In the genomic region with DNA sequence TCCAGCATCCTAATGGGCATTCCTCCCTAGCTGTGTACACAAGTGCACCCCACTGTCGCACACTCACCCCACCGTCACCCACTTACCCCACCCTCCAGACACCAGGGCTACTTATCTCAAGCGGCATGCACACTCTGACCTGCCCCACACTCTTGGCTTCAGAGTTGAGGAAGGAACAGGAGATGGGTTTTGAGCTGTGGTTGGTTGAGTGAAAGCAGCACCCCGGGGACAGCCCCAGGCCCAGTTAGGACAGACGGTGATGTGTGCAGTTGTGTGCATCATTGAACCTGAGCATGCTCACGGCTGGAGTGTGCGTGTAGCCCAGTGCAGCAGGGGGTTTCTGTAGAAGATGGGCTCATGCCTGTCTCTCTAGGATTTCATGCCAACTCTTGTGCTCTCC, we compare ENCODE assay signal across 20 cellular contexts. TPM values are rescaled to one million over a fixed set of nuclear protein-coding genes. Genes with fewer than 3 reads are reported as not detected.
A peak's percentile ranks its signal among the peaks of the same experiment; 100 is the strongest.
DNase-seq lines count a peak whose midpoint lies in the region; ATAC-seq, FAIRE-seq and TF ChIP-seq lines count a peak whose summit lies in the region.
"Had no signal": no experiment of that assay in that cellular context is flagged by ENCODE, and none has a peak within 500 bp of the region (broad histone marks: within the 10 kb centered on the region; RNA-seq: fewer than 3 reads in every experiment).

No MANE protein-coding gene starts in this region.

- H3K27me3 Mint-ChIP-seq in Caco-2 (ENCODE audit: insufficient read depth, unreplicated experiment) = no peaks in the 10 kb centered on the region
- no peaks in the 10 kb centered on the region for H3K27me3 Mint-ChIP-seq in T-helper 17 cell
- H3K27me3 Mint-ChIP-seq: stimulated activated naive CD8-positive, alpha-beta T cell treated with anti-CD3 and anti-CD28 coated beads, Interleukin-15, Interleukin-2, amounts not matched to agents 100 ng/mL and 50 ng/mL, for 24 hours had no signal

- no peak for FAIRE-seq in RCC 7860 (lab: Jason Lieb, UNC)
- FAIRE-seq: keratinocyte, pancreas, small intestine had no signal

- H3K9me3 ChIP-seq in Caco-2 = no peaks in the 10 kb centered on the region
- no peaks in the 10 kb centered on the region for H3K9me3 ChIP-seq in T-helper 17 cell (ENCODE audit: control insufficient read depth, low read length, poor library complexity, severe bottlenecking)
- H3K9me3 ChIP-seq in mucosa of descending colon = no peaks in the 10 kb centered on the region
- H3K9me3 ChIP-seq in colonic mucosa = no peaks in the 10 kb centered on the region
- H3K9me3 ChIP-seq: heart right ventricle, pancreas had no signal

- no TSS peak for BruUV-seq in Caco-2 (replicated peaks; lab: Mats Ljungman, UMichigan)

- peak; percentile 18 for ATAC-seq in T-helper 17 cell
- ATAC-seq in mucosa of descending colon = peak; percentile 3
- ATAC-seq in GM21529 (IDR thresholded peaks at IDR 0.05; ENCODE audit: unreplicated experiment) = no peak
- ATAC-seq: pancreas had no signal

- in situ Hi-C loops in GM13977 (cut with MboI; ENCODE audit: low pct_unique_long_range_greater_than_20kb, low sequenced_read_pairs, unreplicated experiment) (no loop called here), ACHN (cut with HindIII; ENCODE audit: low pct_ligation_motif_present, low pct_unique_long_range_greater_than_20kb, low sequenced_read_pairs) (no loop called here)

- H3K27ac ChIP-seq in colonic mucosa = no peak overlapping the region
- H3K27ac ChIP-seq: pancreas had no signal

- peaks cover 9% of the 10 kb centered on the region for H3K9me3 Mint-ChIP-seq in Caco-2 (ENCODE audit: unreplicated experiment)
- H3K9me3 Mint-ChIP-seq: stimulated activated naive CD8-positive, alpha-beta T cell treated with anti-CD3 and anti-CD28 coated beads, Interleukin-15, Interleukin-2, amounts not matched to agents 100 ng/mL and 50 ng/mL, for 24 hours had no signal

- no peak overlapping the region for H3K9ac ChIP-seq in colonic mucosa (ENCODE audit: low read depth in 2 of 2, low read length in 2 of 2)

- H3K4me1 Mint-ChIP-seq in Caco-2 (ENCODE audit: low read depth, unreplicated experiment) (peaks cover 20% of the 10 kb centered on the region), T-helper 17 cell (peaks cover 27% of the 10 kb centered on the region)

- intact Hi-C loops in Caco-2 (cut with micrococcal nuclease; ENCODE audit: unreplicated experiment) = loop anchor here (2.0 kb wide), 1 partner anchor 13 kb away; no protein-coding TSS in a partner anchor
- intact Hi-C loops in mucosa of descending colon (cut with DNase I, micrococcal nuclease) = no loop called here
- intact Hi-C loops in colonic mucosa (cut with DNase I) = no loop called here

- H3K27me3 ChIP-seq in Caco-2 (replicated peaks; ENCODE audit: control insufficient read depth, insufficient read depth, low read length) = no peaks in the 10 kb centered on the region
- H3K27me3 ChIP-seq in colonic mucosa = no peaks in the 10 kb centered on the region
- H3K27me3 ChIP-seq: heart right ventricle, pancreas had no signal

- peaks cover 73% of the 10 kb centered on the region for H3K36me3 Mint-ChIP-seq in Caco-2 (ENCODE audit: insufficient read depth, unreplicated experiment)
- H3K36me3 Mint-ChIP-seq in T-helper 17 cell (ENCODE audit: low read depth) = peaks cover 2% of the 10 kb centered on the region

- H3K4me1 ChIP-seq in Caco-2 (peaks cover 34% of the 10 kb centered on the region), mucosa of descending colon (ENCODE audit: low read depth) (peaks cover 7% of the 10 kb centered on the region), colonic mucosa (no peaks in the 10 kb centered on the region)

- POLR2A ChIA-PET in Caco-2 (lab: Charles Lee) = interaction anchor here (1.2 kb wide), 1 partner anchor 39 kb away, joined by 4 read pairs; no protein-coding TSS in a partner anchor

- DNase-seq in Caco-2 (no peak), GM13977 (ENCODE audit: low spot score) (peak; percentile 46), T-helper 17 cell (no peak), mucosa of descending colon (no peak), ACHN (no peak), colonic mucosa (no peak), RCC 7860 (ENCODE audit: low spot score) (no peak)
- DNase-seq: activated CD4-positive, CD25-positive, alpha-beta regulatory T cell; activated T-cell treated with anti-CD3 and anti-CD28 coated beads for 4 hours; C1 segment of cervical spinal cord; heart right ventricle; MM.1S; NCI-H2081; NCI-H69; pancreas; small intestine; T-helper 1 cell had no signal

- TF ChIP-seq CTCF in Caco-2 (IDR thresholded peaks at IDR 0.05; ENCODE audit: insufficient read depth in 1 of 2, low read depth in 1 of 2, low read length in 1 of 2, severe bottlenecking in 1 of 2, unreplicated experiment in 1 of 2) = no peak
- no peak for TF ChIP-seq CTCF in GM13977 (IDR thresholded peaks at IDR 0.05; ENCODE audit: extremely low read depth, insufficient read depth, missing control alignments)
- no peak for TF ChIP-seq CTCF in mucosa of descending colon (IDR thresholded peaks at IDR 0.05)
- no peak for TF ChIP-seq CTCF in colonic mucosa (IDR thresholded peaks at IDR 0.05)

- H3K4me3 Mint-ChIP-seq in Caco-2 (ENCODE audit: unreplicated experiment) = no peak overlapping the region
- H3K4me3 Mint-ChIP-seq in T-helper 17 cell = peak overlapping the region; percentile 41
- H3K4me3 Mint-ChIP-seq: stimulated activated naive CD8-positive, alpha-beta T cell treated with anti-CD3 and anti-CD28 coated beads, Interleukin-15, Interleukin-2, amounts not matched to agents 100 ng/mL and 50 ng/mL, for 24 hours had no signal

- CTCF ChIA-PET in Caco-2 (lab: Charles Lee) = interaction anchor here (0.6 to 1.2 kb wide), 6 partner anchors 29 to 122 kb away, joined by 3 to 5 read pairs (median 4); no protein-coding TSS in a partner anchor

- no peak overlapping the region for H3K4me3 ChIP-seq in Caco-2 (ENCODE audit: low read depth, low read length)
- H3K4me3 ChIP-seq in mucosa of descending colon = no peak overlapping the region
- H3K4me3 ChIP-seq in colonic mucosa = no peak overlapping the region
- H3K4me3 ChIP-seq: heart right ventricle, pancreas had no signal

- H3K27ac Mint-ChIP-seq in Caco-2 (ENCODE audit: unreplicated experiment) (peak overlapping the region; percentile 66), T-helper 17 cell (peak overlapping the region; percentile 91)
- H3K27ac Mint-ChIP-seq: stimulated activated naive CD8-positive, alpha-beta T cell treated with anti-CD3 and anti-CD28 coated beads, Interleukin-15, Interleukin-2, amounts not matched to agents 100 ng/mL and 50 ng/mL, for 24 hours had no signal

- peaks cover 4% of the 10 kb centered on the region for H3K36me3 ChIP-seq in Caco-2 (ENCODE audit: control insufficient read depth, insufficient read depth, low read length)
- H3K36me3 ChIP-seq in mucosa of descending colon (ENCODE audit: low read depth) = no peaks in the 10 kb centered on the region
- H3K36me3 ChIP-seq in colonic mucosa = peaks cover 4% of the 10 kb centered on the region
- H3K36me3 ChIP-seq: pancreas had no signal

RNA-seq across cellular contexts. Expression of a gene that starts 32.5 kb away (rescaled TPM):
- 312 and 324 TPM in 2 replicates for total RNA-seq in Caco-2 (2022)
- 100 to 1,000 TPM; 692 to 863 TPM for total RNA-seq in T-helper 17 cell
- 1,000 to 10,000 TPM in 1 of 3 donors, 100 to 1,000 TPM in 2; 473 to 1,283 (median 535) TPM for total RNA-seq in mucosa of descending colon
- total RNA-seq in colonic mucosa = 100 to 1,000 TPM; 458 to 631 TPM

RNA-seq across cellular contexts. Expression of a gene that starts 59.5 kb away (rescaled TPM):
- 2,004 and 2,035 TPM in 2 replicates for total RNA-seq in Caco-2 (2022)
- total RNA-seq in T-helper 17 cell = 1,000 to 10,000 TPM; 1,954 to 1,984 TPM
- 1,000 to 10,000 TPM; 1,059 to 1,365 (median 1,164) TPM for total RNA-seq in mucosa of descending colon
- total RNA-seq in colonic mucosa = 1,000 to 10,000 TPM; 1,328 to 1,358 TPM
